Comparison of ENCODE assay signal across 13 cellular contexts in the genomic region with DNA sequence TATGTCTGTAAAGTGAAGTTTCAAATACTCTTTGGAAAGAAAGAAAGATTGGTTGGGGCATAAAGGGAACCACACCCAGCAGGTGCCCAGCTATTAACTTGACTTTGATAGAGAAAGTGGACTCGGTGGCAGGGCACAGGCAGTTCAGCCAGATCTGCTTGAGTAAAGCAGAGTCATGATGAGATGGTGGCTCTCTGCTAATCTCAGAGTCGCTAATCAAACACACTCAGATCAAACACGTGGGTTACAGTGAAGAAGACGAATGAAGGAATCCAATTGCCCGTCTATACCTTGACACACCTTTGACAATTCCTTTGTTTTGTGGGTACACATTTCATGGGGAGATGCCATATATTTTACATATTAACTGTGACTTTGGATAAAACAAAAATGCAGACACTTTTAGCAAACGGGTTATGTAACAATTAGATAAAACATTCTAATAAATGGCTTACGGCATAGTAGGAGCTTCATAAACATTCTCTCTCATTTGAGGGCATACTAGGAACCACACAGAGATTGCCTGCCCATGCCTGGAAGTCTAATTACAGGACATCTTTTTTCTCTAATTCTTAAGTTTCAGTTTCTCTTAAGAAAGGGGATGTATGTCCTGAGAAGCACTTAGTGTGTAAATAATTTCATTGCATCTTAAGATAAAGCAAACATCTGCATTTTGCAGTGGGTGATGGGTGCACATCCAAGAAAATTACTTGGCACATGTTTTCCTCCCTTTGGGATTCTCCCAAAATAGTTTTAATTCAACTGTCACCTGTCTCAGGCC. TPM values are rescaled to one million over a fixed set of nuclear protein-coding genes. Genes with fewer than 3 reads are reported as not detected.
DNase-seq lines count a peak whose midpoint lies in the region; ATAC-seq and TF ChIP-seq lines count a peak whose summit lies in the region.
"Had no signal": no experiment of that assay in that cellular context is flagged by ENCODE, and none has a peak within 500 bp of the region (broad histone marks: within the 10 kb centered on the region; RNA-seq: fewer than 3 reads in every experiment).

No MANE protein-coding gene starts in this region.

- H3K27ac ChIP-seq in left lung = no peak overlapping the region
- H3K27ac ChIP-seq: 22Rv1 had no signal

- TF ChIP-seq CTCF in left lung (IDR thresholded peaks at IDR 0.05) = no peak

- peaks cover 5 to 20% of the 10 kb centered on the region in 2 donors for H3K4me1 ChIP-seq in left lung

- intact Hi-C loops in left lung (cut with DNase I) = no loop called here

- H3K9me3 ChIP-seq in left lung = no peaks in the 10 kb centered on the region

- ATAC-seq in GM19395 (IDR thresholded peaks at IDR 0.05; ENCODE audit: unreplicated experiment) (peak; percentile 49), left lung (peak; percentile 67)
- ATAC-seq: activated CD4-positive, CD25-positive, alpha-beta regulatory T cell treated with anti-CD3 and anti-CD28 coated beads, Interleukin-2, amount 50 U/mL, for 24 hours had no signal

- no peaks in the 10 kb centered on the region for H3K27me3 ChIP-seq in left lung

- peak; percentile 16 for DNase-seq in DMS53 (lab: John Stamatoyannopoulos, UW)
- no peak for DNase-seq in DMS53 treated with DMSO at 0.1 percent for 48 hours (lab: John Stamatoyannopoulos, UW; ENCODE audit: unreplicated experiment)
- peak; percentile 86 for DNase-seq in OCI-M1 (lab: John Stamatoyannopoulos, UW)
- DNase-seq in left lung = no peak
- DNase-seq in stimulated activated CD4-positive, alpha-beta T cell treated with anti-CD3 and anti-CD28 coated beads, Interleukin-4, amount 100 ng/mL, for 4 hours = no peak
- DNase-seq in NCI-H345 treated with DMSO at 0.1 percent for 48 hours (lab: John Stamatoyannopoulos, UW; ENCODE audit: unreplicated experiment) = no peak
- no peak for DNase-seq in NCI-H2196 (lab: John Stamatoyannopoulos, UW; ENCODE audit: unreplicated experiment)
- DNase-seq: COR-L47, hypothalamus, NCI-H1436 treated with DMSO at 0.1 percent for 48 hours had no signal

- H3K36me3 ChIP-seq in left lung = peaks cover 0 to 8% of the 10 kb centered on the region in 2 donors

- no peak overlapping the region for H3K4me3 ChIP-seq in left lung

RNA-seq across cellular contexts. Expression of a gene that starts 7.2 kb away (rescaled TPM):
- total RNA-seq in left lung = 10 to 100 TPM; 64.1 to 83.4 TPM

RNA-seq across cellular contexts. Expression of a gene that starts 16.7 kb away (rescaled TPM):
- 10 to 100 TPM; 16.6 to 21.3 TPM for total RNA-seq in left lung

RNA-seq across cellular contexts. Expression of a gene that starts 57.8 kb away (rescaled TPM):
- 1 to 10 TPM; 2.5 to 4.7 TPM for total RNA-seq in left lung

Comparison
In these comparisons a context has a peak if more than half of its experiments do, and no peak if none do; other contexts are left out.
1. DNase-seq: peak in DMS53 (single experiment) and OCI-M1 (single experiment); none in DMS53 treated with DMSO at 0.1 percent for 48 hours (single experiment), left lung (0 of 2), stimulated activated CD4-positive, alpha-beta T cell treated with anti-CD3 and anti-CD28 coated beads, Interleukin-4, amount 100 ng/mL, for 4 hours (0 of 2), NCI-H345 treated with DMSO at 0.1 percent for 48 hours (single experiment) and NCI-H2196 (single experiment).